Comparison of ENCODE assay signal across 1 cellular context in genomic region chr14:23610090-23610814, GRCh38.
TF ChIP-seq lines count a peak whose summit lies in the region.

No MANE protein-coding gene starts in this region.

TF ChIP-seq in HepG2, 621 proteins besides CTCF, POLR2A, EP300 and RAD21 (continued from another document and continues in another):
- no peak for TF ChIP-seq AHDC1 (CRISPR knock-in tag; IDR thresholded peaks at IDR 0.05; ENCODE audit: borderline replicate concordance)
- no peak for TF ChIP-seq ZNF468 (CRISPR knock-in tag; IDR thresholded peaks at IDR 0.05)
- no peak for TF ChIP-seq MNT (IDR thresholded peaks at IDR 0.05)
- TF ChIP-seq SUZ12 (IDR thresholded peaks at IDR 0.05; ENCODE audit: low read depth, low read length), result no peak
- TF ChIP-seq ZNF274 (CRISPR knock-in tag; IDR thresholded peaks at IDR 0.05), result 0 out of 2 replicates have a peak, but pooled peaks have one; percentile 17
- TF ChIP-seq NFIC (IDR thresholded peaks at IDR 0.05; ENCODE audit: low read length), result no peak
- TF ChIP-seq SMARCE1 (IDR thresholded peaks at IDR 0.05; ENCODE audit: borderline replicate concordance), result no peak
- no peak for TF ChIP-seq NRL (CRISPR knock-in tag; IDR thresholded peaks at IDR 0.05; ENCODE audit: borderline replicate concordance)
- no peak for TF ChIP-seq NR1H2 (CRISPR knock-in tag; IDR thresholded peaks at IDR 0.05; ENCODE audit: borderline replicate concordance, low read depth)
- no peak for TF ChIP-seq ZNF724P (CRISPR knock-in tag; IDR thresholded peaks at IDR 0.05; ENCODE audit: borderline replicate concordance)
- TF ChIP-seq SNAPC4 (CRISPR knock-in tag; IDR thresholded peaks at IDR 0.05), result no peak
- no peak for TF ChIP-seq ZNF235 (CRISPR knock-in tag; IDR thresholded peaks at IDR 0.05; ENCODE audit: borderline replicate concordance)
- 0 out of 2 replicates have a peak, but pooled peaks have one; percentile 20 for TF ChIP-seq ONECUT2 (CRISPR knock-in tag; IDR thresholded peaks at IDR 0.05)
- TF ChIP-seq ZNF17 (CRISPR knock-in tag; IDR thresholded peaks at IDR 0.05), result no peak
- TF ChIP-seq SRF (IDR thresholded peaks at IDR 0.05; ENCODE audit: low read depth, low read length), result no peak
- no peak for TF ChIP-seq MLLT10 (CRISPR knock-in tag; IDR thresholded peaks at IDR 0.05)
- peak; percentile 45; the same call in 1 of the 2 replicates for TF ChIP-seq ZNF574 (CRISPR knock-in tag; IDR thresholded peaks at IDR 0.05)
- no peak; the same call in 1 of the 2 replicates for TF ChIP-seq ZNF232 (CRISPR knock-in tag; IDR thresholded peaks at IDR 0.05; ENCODE audit: borderline replicate concordance)
- no peak for TF ChIP-seq GMEB2 (CRISPR knock-in tag; IDR thresholded peaks at IDR 0.05; ENCODE audit: low read depth)
- TF ChIP-seq ZNF382 (CRISPR knock-in tag; IDR thresholded peaks at IDR 0.05; ENCODE audit: borderline replicate concordance), result no peak
- TF ChIP-seq CENPT (CRISPR knock-in tag; IDR thresholded peaks at IDR 0.05; ENCODE audit: low read depth), result no peak
- no peak for TF ChIP-seq KDM2A (CRISPR knock-in tag; IDR thresholded peaks at IDR 0.05; ENCODE audit: borderline replicate concordance, low read depth)
- peak; percentile 87; the same call in 1 of the 2 replicates for TF ChIP-seq CHD4 (IDR thresholded peaks at IDR 0.05; ENCODE audit: borderline replicate concordance, low read length)
- TF ChIP-seq ZNF430 (CRISPR knock-in tag; IDR thresholded peaks at IDR 0.05), result peak; percentile 86
- no peak for TF ChIP-seq CENPBD1 (CRISPR knock-in tag; IDR thresholded peaks at IDR 0.05; ENCODE audit: borderline replicate concordance, low read depth)
- no peak for TF ChIP-seq ZNF841 (CRISPR knock-in tag; IDR thresholded peaks at IDR 0.05; ENCODE audit: borderline replicate concordance)
- no peak; the same call in 1 of the 2 replicates for TF ChIP-seq ZNF558 (CRISPR knock-in tag; IDR thresholded peaks at IDR 0.05; ENCODE audit: borderline replicate concordance)
- TF ChIP-seq POLR2AphosphoS5 (IDR thresholded peaks at IDR 0.05; ENCODE audit: low read depth, low read length), result peak; percentile 59; the same call in 1 of the 2 replicates
- TF ChIP-seq TGIF2 (CRISPR knock-in tag; IDR thresholded peaks at IDR 0.05), result peak; percentile 34; the same call in 1 of the 2 replicates
- TF ChIP-seq NAIF1 (CRISPR knock-in tag; IDR thresholded peaks at IDR 0.05; ENCODE audit: borderline replicate concordance), result no peak
- no peak for TF ChIP-seq TCF12 (IDR thresholded peaks at IDR 0.05)
- TF ChIP-seq TCF12 (CRISPR knock-in tag; IDR thresholded peaks at IDR 0.05), result no peak
- TF ChIP-seq MED1 (CRISPR knock-in tag; IDR thresholded peaks at IDR 0.05), result peak; percentile 81
- no peak for TF ChIP-seq PCBP1 (IDR thresholded peaks at IDR 0.05; ENCODE audit: borderline replicate concordance, low read depth, low read length)
- TF ChIP-seq ZNF549 (CRISPR knock-in tag; IDR thresholded peaks at IDR 0.05), result 0 out of 2 replicates have a peak, but pooled peaks have one; percentile 60
- TF ChIP-seq ETV5 (CRISPR knock-in tag; IDR thresholded peaks at IDR 0.05; ENCODE audit: borderline replicate concordance), result peak; percentile 61; the same call in 1 of the 2 replicates
- no peak for TF ChIP-seq DNMT1 (CRISPR knock-in tag; IDR thresholded peaks at IDR 0.05)
- no peak for TF ChIP-seq ZSCAN5A (CRISPR knock-in tag; IDR thresholded peaks at IDR 0.05; ENCODE audit: borderline replicate concordance)
- TF ChIP-seq PREB (CRISPR knock-in tag; IDR thresholded peaks at IDR 0.05), result no peak
- TF ChIP-seq MTA3 (CRISPR knock-in tag; IDR thresholded peaks at IDR 0.05), result no peak
- TF ChIP-seq CCAR2 (optimal IDR thresholded peaks at IDR 0.05; ENCODE audit: low read depth, low read length), result no peak
- peak; percentile 79 for TF ChIP-seq NR2F6 (IDR thresholded peaks at IDR 0.05)
- peak; percentile 88 for TF ChIP-seq NR2F6 (CRISPR knock-in tag; IDR thresholded peaks at IDR 0.05)
- no peak; the same call in 1 of the 2 replicates for TF ChIP-seq JDP2 (CRISPR knock-in tag; IDR thresholded peaks at IDR 0.05; ENCODE audit: borderline replicate concordance)
- peak; percentile 81 for TF ChIP-seq ZSCAN29 (CRISPR knock-in tag; conservative IDR thresholded peaks at IDR 0.05)
- TF ChIP-seq TMF1 (CRISPR knock-in tag; IDR thresholded peaks at IDR 0.05; ENCODE audit: low read depth), result no peak
- peak; percentile 47; the same call in 1 of the 2 replicates for TF ChIP-seq ZIK1 (CRISPR knock-in tag; IDR thresholded peaks at IDR 0.05; ENCODE audit: borderline replicate concordance, low read depth)
